27 cellular contexts compared by ENCODE assay signal in the genomic region with DNA sequence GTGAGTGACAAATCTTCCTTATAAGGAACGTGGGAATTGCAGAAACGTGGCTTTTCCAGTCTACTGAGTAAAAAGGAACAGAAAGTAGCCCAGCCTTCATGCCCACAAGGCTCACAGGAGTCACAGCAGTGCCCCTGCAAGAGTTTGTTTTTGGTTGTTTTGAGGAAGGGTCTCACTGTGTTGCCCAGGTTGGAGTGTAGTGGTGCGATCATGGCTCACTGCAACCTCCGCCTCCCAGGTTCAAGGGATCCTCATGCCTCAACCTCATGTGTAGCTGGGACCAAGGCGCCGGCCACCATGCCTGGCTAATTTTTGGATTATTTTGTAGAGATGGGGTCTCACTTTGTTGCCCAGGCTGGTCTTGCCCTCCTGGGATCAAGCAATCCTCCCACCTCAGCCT. TPM values are rescaled to one million over a fixed set of nuclear protein-coding genes. Genes with fewer than 3 reads are reported as not detected.
"Had no signal": no experiment of that assay in that cellular context is flagged by ENCODE, and none has a peak within 500 bp of the region (broad histone marks: within the 10 kb centered on the region; RNA-seq: fewer than 3 reads in every experiment).

No MANE protein-coding gene starts in this region.

- H3K27me3 Mint-ChIP-seq: activated CD4-positive, alpha-beta T cell treated with anti-CD3 and anti-CD28 coated beads, Interleukin-2, amount 10 ng/mL, durations not matched to agents 7 days and 5 days; activated naive CD8-positive, alpha-beta T cell treated with anti-CD3 and anti-CD28 coated beads, Interleukin-2, amount 10 ng/mL, durations not matched to agents 7 days and 5 days; activated T-cell treated with anti-CD3 and anti-CD28 coated beads, Interleukin-2, amount 50 U/mL, for 24 hours; naive thymus-derived CD4-positive, alpha-beta T cell had no signal

- ATAC-seq: activated CD4-positive, CD25-positive, alpha-beta regulatory T cell treated with anti-CD3 and anti-CD28 coated beads, Interleukin-2, amount 50 U/mL, for 24 hours; activated CD8-positive, alpha-beta T cell treated with anti-CD3 and anti-CD28 coated beads, Interleukin-2, amount 10 ng/mL, durations not matched to agents 7 days and 5 days; body of pancreas; mucosa of descending colon; naive thymus-derived CD4-positive, alpha-beta T cell; stimulated activated naive CD8-positive, alpha-beta T cell treated with anti-CD3 and anti-CD28 coated beads, Interleukin-15, Interleukin-2, amounts not matched to agents 100 U/mL and 50 U/mL, for 24 hours had no signal

- DNase-seq: activated CD4-positive, alpha-beta T cell treated with anti-CD3 and anti-CD28 coated beads, Interleukin-2, amount 10 ng/mL, durations not matched to agents 7 days and 5 days; activated CD8-positive, alpha-beta T cell treated with anti-CD3 and anti-CD28 coated beads, Interleukin-2, amount 10 ng/mL, durations not matched to agents 7 days and 5 days; activated naive CD4-positive, alpha-beta T cell treated with Interleukin-2 at 50 U/mL for 16 hours; activated naive CD8-positive, alpha-beta T cell treated with anti-CD3 and anti-CD28 coated beads, Interleukin-2, amount 10 ng/mL, durations not matched to agents 7 days and 5 days; activated T-cell treated with anti-CD3 and anti-CD28 coated beads, Interleukin-2, amount 50 U/mL, for 24 hours; amygdala; body of pancreas; endodermal cell; foreskin fibroblast; mesenchymal stem cell; mucosa of descending colon; naive thymus-derived CD4-positive, alpha-beta T cell; stimulated activated CD4-positive, alpha-beta T cell treated with anti-CD3 and anti-CD28 coated beads, Interleukin-2, amount 100 ng/mL, for 24 hours; stimulated activated naive CD8-positive, alpha-beta T cell treated with anti-CD3 and anti-CD28 coated beads, Interleukin-15, Interleukin-2, amounts not matched to agents 100 U/mL and 50 U/mL, for 24 hours; substantia nigra; T1000; tibial artery had no signal

- H3K9me3 Mint-ChIP-seq: activated CD4-positive, alpha-beta T cell treated with anti-CD3 and anti-CD28 coated beads, Interleukin-2, amount 10 ng/mL, durations not matched to agents 7 days and 5 days; activated naive CD8-positive, alpha-beta T cell treated with anti-CD3 and anti-CD28 coated beads, Interleukin-2, amount 10 ng/mL, durations not matched to agents 7 days and 5 days; activated T-cell treated with anti-CD3 and anti-CD28 coated beads, Interleukin-2, amount 50 U/mL, for 24 hours; activated T-helper 2 cell treated with anti-CD3 and anti-CD28 coated beads, Interferon-gamma antibody, Interleukin-2, Interleukin-4, amounts not matched to agents 10 μg/mL and 5 μg/mL and 100 μg/mL, durations not matched to agents 14 hours and 24 hours and 36 hours; endodermal cell; naive thymus-derived CD4-positive, alpha-beta T cell; neural progenitor cell had no signal

- FAIRE-seq: urothelium cell line had no signal

- H3K27ac Mint-ChIP-seq: activated CD4-positive, alpha-beta T cell treated with anti-CD3 and anti-CD28 coated beads, Interleukin-2, amount 10 ng/mL, durations not matched to agents 7 days and 5 days; activated CD8-positive, alpha-beta T cell treated with anti-CD3 and anti-CD28 coated beads, Interleukin-2, amount 10 ng/mL, durations not matched to agents 7 days and 5 days; activated naive CD8-positive, alpha-beta T cell treated with anti-CD3 and anti-CD28 coated beads, Interleukin-2, amount 10 ng/mL, durations not matched to agents 7 days and 5 days; activated T-cell treated with anti-CD3 and anti-CD28 coated beads, Interleukin-2, amount 50 U/mL, for 24 hours; activated T-helper 2 cell treated with anti-CD3 and anti-CD28 coated beads, Interferon-gamma antibody, Interleukin-2, Interleukin-4, amounts not matched to agents 10 μg/mL and 5 μg/mL and 100 μg/mL, durations not matched to agents 14 hours and 24 hours and 36 hours; endodermal cell; naive thymus-derived CD4-positive, alpha-beta T cell; neural progenitor cell had no signal

- H3K4me3 Mint-ChIP-seq: activated CD4-positive, alpha-beta T cell treated with anti-CD3 and anti-CD28 coated beads, Interleukin-2, amount 10 ng/mL, durations not matched to agents 7 days and 5 days; activated CD8-positive, alpha-beta T cell treated with anti-CD3 and anti-CD28 coated beads, Interleukin-2, amount 10 ng/mL, durations not matched to agents 7 days and 5 days; activated naive CD8-positive, alpha-beta T cell treated with anti-CD3 and anti-CD28 coated beads, Interleukin-2, amount 10 ng/mL, durations not matched to agents 7 days and 5 days; activated T-cell treated with anti-CD3 and anti-CD28 coated beads, Interleukin-2, amount 50 U/mL, for 24 hours; endodermal cell; naive thymus-derived CD4-positive, alpha-beta T cell; neural progenitor cell had no signal

RNA-seq across cellular contexts. Expression of gene NANOS2, which starts 17.2 kb away (rescaled TPM):
- total RNA-seq: activated CD4-positive, alpha-beta T cell treated with anti-CD3 and anti-CD28 coated beads, Interleukin-2, amount 10 ng/mL, durations not matched to agents 7 days and 5 days; activated CD8-positive, alpha-beta T cell treated with anti-CD3 and anti-CD28 coated beads, Interleukin-2, amount 10 ng/mL, durations not matched to agents 7 days and 5 days; activated naive CD8-positive, alpha-beta T cell treated with anti-CD3 and anti-CD28 coated beads, Interleukin-2, amount 10 ng/mL, durations not matched to agents 7 days and 5 days; activated T-helper 2 cell treated with anti-CD3 and anti-CD28 coated beads, Interferon-gamma antibody, Interleukin-2, Interleukin-4, amounts not matched to agents 10 μg/mL and 5 μg/mL and 100 μg/mL, durations not matched to agents 14 hours and 24 hours and 36 hours; body of pancreas; cardiac septum; endodermal cell; hepatocyte; lower leg skin; mucosa of descending colon; naive thymus-derived CD4-positive, alpha-beta T cell; osteocyte; right atrium auricular region; skeletal muscle tissue had no signal
- polyA plus RNA-seq: hepatocyte; naive thymus-derived CD4-positive, alpha-beta T cell had no signal

RNA-seq across cellular contexts. Expression of gene FOXA3, which starts 33.3 kb away (rescaled TPM):
- total RNA-seq: activated CD4-positive, alpha-beta T cell treated with anti-CD3 and anti-CD28 coated beads, Interleukin-2, amount 10 ng/mL, durations not matched to agents 7 days and 5 days; activated CD8-positive, alpha-beta T cell treated with anti-CD3 and anti-CD28 coated beads, Interleukin-2, amount 10 ng/mL, durations not matched to agents 7 days and 5 days; activated naive CD8-positive, alpha-beta T cell treated with anti-CD3 and anti-CD28 coated beads, Interleukin-2, amount 10 ng/mL, durations not matched to agents 7 days and 5 days; cardiac septum; naive thymus-derived CD4-positive, alpha-beta T cell; osteocyte; right atrium auricular region; skeletal muscle tissue had no signal
- polyA plus RNA-seq: naive thymus-derived CD4-positive, alpha-beta T cell had no signal
